In the genomic region with DNA sequence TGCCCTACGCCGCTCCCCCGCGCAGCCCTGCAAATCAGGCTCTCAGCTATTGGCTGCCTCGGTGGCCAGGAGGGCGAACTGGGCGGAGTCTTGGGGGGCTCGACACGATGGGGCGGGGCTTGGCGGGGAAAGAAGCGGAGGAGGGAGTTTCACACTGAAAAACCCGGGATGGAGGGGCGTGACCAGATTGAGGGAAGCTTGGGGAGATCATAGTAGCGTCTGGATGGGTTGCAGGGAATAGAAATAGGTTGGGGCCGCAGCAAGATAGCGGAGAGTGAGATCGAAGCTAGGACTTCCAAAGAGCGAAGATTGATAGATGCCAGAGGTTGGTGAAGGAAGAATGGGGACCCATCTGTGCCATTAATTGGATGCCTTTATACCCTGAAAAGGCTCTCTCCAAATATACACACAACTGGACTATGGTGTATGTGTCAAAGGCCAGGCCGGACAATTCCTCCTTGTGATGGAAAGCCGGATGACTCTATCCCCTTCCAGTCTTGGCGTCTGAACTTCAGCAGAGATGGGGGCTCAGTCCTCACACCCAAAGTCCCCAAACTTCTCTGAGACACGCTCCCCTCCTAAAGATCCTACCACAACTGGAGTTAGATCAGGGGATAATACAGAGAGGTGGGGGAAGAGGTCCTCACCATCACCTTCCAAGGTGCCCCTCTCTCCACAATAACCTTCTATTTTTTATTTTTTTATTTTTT, we compare ENCODE assay signal across 1 cellular context.
TF ChIP-seq lines count a peak whose summit lies in the region.

No MANE protein-coding gene starts in this region.

TF ChIP-seq in HepG2, 621 proteins besides CTCF, POLR2A, EP300 and RAD21:
- no peak for TF ChIP-seq STAG1 (CRISPR knock-in tag; IDR thresholded peaks at IDR 0.05)
- TF ChIP-seq ETV6 (CRISPR knock-in tag; conservative IDR thresholded peaks at IDR 0.05) = no peak
- TF ChIP-seq DNMT1 (CRISPR knock-in tag; IDR thresholded peaks at IDR 0.05) = no peak
- TF ChIP-seq, protein P1, sequence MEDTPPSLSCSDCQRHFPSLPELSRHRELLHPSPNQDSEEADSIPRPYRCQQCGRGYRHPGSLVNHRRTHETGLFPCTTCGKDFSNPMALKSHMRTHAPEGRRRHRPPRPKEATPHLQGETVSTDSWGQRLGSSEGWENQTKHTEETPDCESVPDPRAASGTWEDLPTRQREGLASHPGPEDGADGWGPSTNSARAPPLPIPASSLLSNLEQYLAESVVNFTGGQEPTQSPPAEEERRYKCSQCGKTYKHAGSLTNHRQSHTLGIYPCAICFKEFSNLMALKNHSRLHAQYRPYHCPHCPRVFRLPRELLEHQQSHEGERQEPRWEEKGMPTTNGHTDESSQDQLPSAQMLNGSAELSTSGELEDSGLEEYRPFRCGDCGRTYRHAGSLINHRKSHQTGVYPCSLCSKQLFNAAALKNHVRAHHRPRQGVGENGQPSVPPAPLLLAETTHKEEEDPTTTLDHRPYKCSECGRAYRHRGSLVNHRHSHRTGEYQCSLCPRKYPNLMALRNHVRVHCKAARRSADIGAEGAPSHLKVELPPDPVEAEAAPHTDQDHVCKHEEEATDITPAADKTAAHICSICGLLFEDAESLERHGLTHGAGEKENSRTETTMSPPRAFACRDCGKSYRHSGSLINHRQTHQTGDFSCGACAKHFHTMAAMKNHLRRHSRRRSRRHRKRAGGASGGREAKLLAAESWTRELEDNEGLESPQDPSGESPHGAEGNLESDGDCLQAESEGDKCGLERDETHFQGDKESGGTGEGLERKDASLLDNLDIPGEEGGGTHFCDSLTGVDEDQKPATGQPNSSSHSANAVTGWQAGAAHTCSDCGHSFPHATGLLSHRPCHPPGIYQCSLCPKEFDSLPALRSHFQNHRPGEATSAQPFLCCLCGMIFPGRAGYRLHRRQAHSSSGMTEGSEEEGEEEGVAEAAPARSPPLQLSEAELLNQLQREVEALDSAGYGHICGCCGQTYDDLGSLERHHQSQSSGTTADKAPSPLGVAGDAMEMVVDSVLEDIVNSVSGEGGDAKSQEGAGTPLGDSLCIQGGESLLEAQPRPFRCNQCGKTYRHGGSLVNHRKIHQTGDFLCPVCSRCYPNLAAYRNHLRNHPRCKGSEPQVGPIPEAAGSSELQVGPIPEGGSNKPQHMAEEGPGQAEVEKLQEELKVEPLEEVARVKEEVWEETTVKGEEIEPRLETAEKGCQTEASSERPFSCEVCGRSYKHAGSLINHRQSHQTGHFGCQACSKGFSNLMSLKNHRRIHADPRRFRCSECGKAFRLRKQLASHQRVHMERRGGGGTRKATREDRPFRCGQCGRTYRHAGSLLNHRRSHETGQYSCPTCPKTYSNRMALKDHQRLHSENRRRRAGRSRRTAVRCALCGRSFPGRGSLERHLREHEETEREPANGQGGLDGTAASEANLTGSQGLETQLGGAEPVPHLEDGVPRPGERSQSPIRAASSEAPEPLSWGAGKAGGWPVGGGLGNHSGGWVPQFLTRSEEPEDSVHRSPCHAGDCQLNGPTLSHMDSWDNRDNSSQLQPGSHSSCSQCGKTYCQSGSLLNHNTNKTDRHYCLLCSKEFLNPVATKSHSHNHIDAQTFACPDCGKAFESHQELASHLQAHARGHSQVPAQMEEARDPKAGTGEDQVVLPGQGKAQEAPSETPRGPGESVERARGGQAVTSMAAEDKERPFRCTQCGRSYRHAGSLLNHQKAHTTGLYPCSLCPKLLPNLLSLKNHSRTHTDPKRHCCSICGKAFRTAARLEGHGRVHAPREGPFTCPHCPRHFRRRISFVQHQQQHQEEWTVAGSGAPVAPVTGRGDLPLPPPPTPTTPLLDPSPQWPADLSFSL (CRISPR knock-in tag; IDR thresholded peaks at IDR 0.05) = no peak
- TF ChIP-seq ZNF430 (CRISPR knock-in tag; IDR thresholded peaks at IDR 0.05) = no peak
